Comparison of ENCODE assay signal across 20 cellular contexts in the genomic region with DNA sequence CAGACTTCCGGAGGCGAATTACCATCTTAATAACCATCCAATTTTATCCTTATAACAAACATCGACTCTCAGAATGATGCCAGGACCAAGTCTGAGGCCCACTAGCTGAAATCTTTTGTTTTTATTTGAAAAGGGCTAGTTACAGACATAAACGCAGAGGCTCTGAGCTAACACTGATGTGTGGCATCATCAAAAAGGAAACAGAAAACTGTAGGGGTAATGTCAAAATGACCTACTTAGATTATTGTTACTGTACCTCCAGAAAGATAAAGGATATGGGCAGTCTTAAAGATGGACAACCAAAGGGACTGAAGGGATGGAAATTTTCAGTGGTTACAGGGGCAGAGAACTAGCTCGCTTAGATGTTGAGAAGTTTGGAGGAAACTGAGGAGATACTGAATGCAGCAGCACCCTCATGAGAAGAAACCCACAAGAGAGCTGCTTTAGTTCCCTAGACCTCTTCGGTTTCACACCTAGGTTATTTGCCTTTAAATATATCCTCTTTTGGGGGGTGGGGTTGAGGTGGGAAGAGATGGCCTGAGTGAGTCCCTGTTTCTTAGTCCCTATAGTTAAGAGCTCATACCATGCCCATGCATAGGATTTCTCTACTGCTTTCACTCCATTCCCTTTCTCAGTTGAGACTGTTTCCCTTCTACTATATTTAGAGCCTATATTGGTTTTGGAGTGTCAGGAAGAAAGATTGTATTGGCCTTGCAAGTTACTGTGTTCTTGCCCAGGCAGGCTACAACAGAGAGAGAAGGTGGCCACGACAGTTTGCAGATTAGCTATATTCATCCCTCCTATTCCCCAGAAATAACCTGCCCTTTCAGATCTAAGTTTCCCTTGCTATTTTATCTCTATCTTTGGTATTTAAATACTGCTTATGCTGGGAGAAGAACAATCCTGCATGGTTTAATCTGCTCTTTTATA.
DNase-seq lines count a peak whose midpoint lies in the region; ATAC-seq, FAIRE-seq and TF ChIP-seq lines count a peak whose summit lies in the region.
"Had no signal": no experiment of that assay in that cellular context is flagged by ENCODE, and none has a peak within 500 bp of the region (broad histone marks: within the 10 kb centered on the region; RNA-seq: fewer than 3 reads in every experiment).

No MANE protein-coding gene starts in this region.

- BruUV-seq in endothelial cell of umbilical vein (replicated peaks; lab: Mats Ljungman, UMichigan), result no TSS peak

- no peak overlapping the region for H3K4me2 ChIP-seq in endothelial cell of umbilical vein (ENCODE audit: insufficient read depth, low read length)

- FAIRE-seq in endothelial cell of umbilical vein (lab: Jason Lieb, UNC) (peak; percentile 12), RCC 7860 (lab: Jason Lieb, UNC) (no peak)
- FAIRE-seq: H1, TTC549 had no signal

- TF ChIP-seq CTCF in endothelial cell of umbilical vein (IDR thresholded peaks at IDR 0.05; ENCODE audit: extremely low read depth in 1 of 2, insufficient read depth in 1 of 2, low read depth in 1 of 2, low read length in 2 of 2), result no peak
- no peak for TF ChIP-seq CTCF in endodermal cell (conservative IDR thresholded peaks at IDR 0.05)

- H3K27ac Mint-ChIP-seq in activated naive CD4-positive, alpha-beta T cell treated with anti-CD3 and anti-CD28 coated beads for 36 hours, result no peak overlapping the region
- no peak overlapping the region for H3K27ac Mint-ChIP-seq in endodermal cell
- H3K27ac Mint-ChIP-seq: memory B cell, nephron had no signal

- H4K20me1 ChIP-seq in endothelial cell of umbilical vein (replicated peaks; ENCODE audit: control insufficient read depth, extremely low read depth, insufficient read depth, low read length), result no peaks in the 10 kb centered on the region

- intact Hi-C loops in endothelial cell of umbilical vein (cut with micrococcal nuclease), result no loop called here
- intact Hi-C loops in activated naive CD4-positive, alpha-beta T cell treated with anti-CD3 and anti-CD28 coated beads for 36 hours (cut with micrococcal nuclease), result no loop called here

- dilution Hi-C loops in endothelial cell of umbilical vein (cut with MboI; ENCODE audit: extremely low pct_ligation_motif_present, low sequenced_read_pairs), result no loop called here

- H3K36me3 Mint-ChIP-seq in activated naive CD4-positive, alpha-beta T cell treated with anti-CD3 and anti-CD28 coated beads for 36 hours (ENCODE audit: low read depth), result no peaks in the 10 kb centered on the region
- H3K36me3 Mint-ChIP-seq in endodermal cell (ENCODE audit: low read depth), result no peaks in the 10 kb centered on the region

- H3K4me3 ChIP-seq in endothelial cell of umbilical vein (replicated peaks in 1 of 3; ENCODE audit: insufficient read depth in 1 of 3, low read depth in 1 of 3, low read length in 3 of 3), result no peak overlapping the region
- H3K4me3 ChIP-seq in endodermal cell (ENCODE audit: low read length), result no peak overlapping the region
- H3K4me3 ChIP-seq: prostate gland, upper lobe of left lung had no signal

- no peaks in the 10 kb centered on the region for H3K79me2 ChIP-seq in endothelial cell of umbilical vein (ENCODE audit: control insufficient read depth, insufficient read depth, low read length)

- H3K27me3 Mint-ChIP-seq in activated naive CD4-positive, alpha-beta T cell treated with anti-CD3 and anti-CD28 coated beads for 36 hours (ENCODE audit: low read depth), result no peaks in the 10 kb centered on the region
- no peaks in the 10 kb centered on the region for H3K27me3 Mint-ChIP-seq in endodermal cell (ENCODE audit: insufficient read depth)
- H3K27me3 Mint-ChIP-seq: memory B cell had no signal

- no peaks in the 10 kb centered on the region for H3K4me1 Mint-ChIP-seq in activated naive CD4-positive, alpha-beta T cell treated with anti-CD3 and anti-CD28 coated beads for 36 hours (ENCODE audit: low read depth)
- H3K4me1 Mint-ChIP-seq in endodermal cell, result peaks cover 9% of the 10 kb centered on the region
- H3K4me1 Mint-ChIP-seq: memory B cell, nephron had no signal

- peak; percentile 95 for ATAC-seq in GM18498 (IDR thresholded peaks at IDR 0.05; ENCODE audit: unreplicated experiment)
- ATAC-seq in GM19324 (IDR thresholded peaks at IDR 0.05; ENCODE audit: low FRiP score, unreplicated experiment), result peak; percentile 95
- ATAC-seq in HG02763 (IDR thresholded peaks at IDR 0.05; ENCODE audit: unreplicated experiment), result peak; percentile 74
- ATAC-seq: foreskin keratinocyte had no signal

- CTCF ChIA-PET in endothelial cell of umbilical vein (lab: Charles Lee), result interaction anchor here (0.8 to 1.3 kb wide), 2 partner anchors 12 to 16 kb away, joined by 3 read pairs; no protein-coding TSS in a partner anchor
- CTCF ChIA-PET in activated naive CD4-positive, alpha-beta T cell treated with anti-CD3 and anti-CD28 coated beads for 36 hours (lab: Charles Lee), result no interaction called here

- 86 to 100% methylated on average over 3 to 7 of the region's 7 CpGs for WGBS in endodermal cell (ENCODE audit: insufficient coverage in 1 of 2, insufficient read length in 1 of 2), 2 experiments

- no peaks in the 10 kb centered on the region for H3K9me1 ChIP-seq in endothelial cell of umbilical vein (replicated peaks; ENCODE audit: control insufficient read depth, extremely low read depth, insufficient read depth, low read length)

- H3K9me3 ChIP-seq in endothelial cell of umbilical vein (replicated peaks; ENCODE audit: control insufficient read depth, insufficient read depth, low read length) (no peaks in the 10 kb centered on the region), endodermal cell (ENCODE audit: control insufficient read depth, low read length) (no peaks in the 10 kb centered on the region)
- H3K9me3 ChIP-seq: prostate gland, upper lobe of left lung had no signal

- H3K4me1 ChIP-seq in endothelial cell of umbilical vein (ENCODE audit: control insufficient read depth, extremely low read depth, insufficient read depth, low read length), result no peaks in the 10 kb centered on the region
- no peaks in the 10 kb centered on the region for H3K4me1 ChIP-seq in endodermal cell (ENCODE audit: control insufficient read depth, insufficient read depth, low read length)
- H3K4me1 ChIP-seq: foreskin keratinocyte, prostate gland, upper lobe of left lung had no signal

- H3K27me3 ChIP-seq in endothelial cell of umbilical vein (ENCODE audit: control insufficient read depth in 2 of 2, insufficient read depth in 2 of 2, low read length in 2 of 2), result no peaks in the 10 kb centered on the region
- no peaks in the 10 kb centered on the region for H3K27me3 ChIP-seq in endodermal cell (ENCODE audit: control insufficient read depth, insufficient read depth, low read length, poor library complexity, severe bottlenecking)
- H3K27me3 ChIP-seq: foreskin keratinocyte, upper lobe of left lung had no signal

- H3K4me3 Mint-ChIP-seq in activated naive CD4-positive, alpha-beta T cell treated with anti-CD3 and anti-CD28 coated beads for 36 hours, result no peak overlapping the region
- no peak overlapping the region for H3K4me3 Mint-ChIP-seq in endodermal cell
- H3K4me3 Mint-ChIP-seq: memory B cell, nephron had no signal

- POLR2A ChIA-PET in endothelial cell of umbilical vein (lab: Charles Lee), result no interaction called here

- no peak for DNase-seq in endothelial cell of umbilical vein (ENCODE audit: low read depth, low spot score)
- DNase-seq in RCC 7860 (ENCODE audit: low spot score), result no peak
- DNase-seq in activated naive CD4-positive, alpha-beta T cell treated with anti-CD3 and anti-CD28 coated beads for 36 hours, result no peak
- no peak for DNase-seq in endodermal cell
- DNase-seq: activated CD4-positive, alpha-beta T cell treated with anti-CD3 and anti-CD28 coated beads for 4 hours; activated gamma-delta T cell treated with Interleukin-2 at 50 U/mL for 16 hours; amygdala; foreskin keratinocyte; KBM-7; NCI-H2029 treated with DMSO at 0.1 percent for 48 hours; NCI-H446 treated with DMSO at 0.1 percent for 48 hours; upper lobe of left lung had no signal

- H3K27ac ChIP-seq in endothelial cell of umbilical vein (ENCODE audit: insufficient read depth, low read depth, low read length) (no peak overlapping the region), endodermal cell (ENCODE audit: low read depth, low read length) (no peak overlapping the region)
- H3K27ac ChIP-seq: foreskin keratinocyte, prostate gland, upper lobe of left lung had no signal

- no peaks in the 10 kb centered on the region for H3K9me3 Mint-ChIP-seq in activated naive CD4-positive, alpha-beta T cell treated with anti-CD3 and anti-CD28 coated beads for 36 hours
- no peaks in the 10 kb centered on the region for H3K9me3 Mint-ChIP-seq in endodermal cell
- H3K9me3 Mint-ChIP-seq: memory B cell, nephron had no signal

- no peak for TF ChIP-seq POLR2A in endothelial cell of umbilical vein (IDR thresholded peaks at IDR 0.05; ENCODE audit: low read depth, low read length)

- H3K36me3 ChIP-seq in endothelial cell of umbilical vein (ENCODE audit: control insufficient read depth in 2 of 2, extremely low read depth in 1 of 2, insufficient read depth in 2 of 2, low read length in 2 of 2), result no peaks in the 10 kb centered on the region
- no peaks in the 10 kb centered on the region for H3K36me3 ChIP-seq in endodermal cell (ENCODE audit: control insufficient read depth, insufficient read depth, low read length)
- H3K36me3 ChIP-seq: prostate gland, upper lobe of left lung had no signal

- H3K9ac ChIP-seq in endothelial cell of umbilical vein (replicated peaks; ENCODE audit: extremely low read depth, insufficient read depth, low read length), result no peak overlapping the region
- H3K9ac ChIP-seq in endodermal cell (ENCODE audit: extremely low read depth, low read length, poor library complexity, severe bottlenecking), result no peak overlapping the region

- no peak overlapping the region for H2AFZ ChIP-seq in endothelial cell of umbilical vein (ENCODE audit: low read depth, low read length)

TF ChIP-seq in endothelial cell of umbilical vein, 7 proteins besides CTCF, POLR2A, EP300 and RAD21:
- TF ChIP-seq, protein P1, sequence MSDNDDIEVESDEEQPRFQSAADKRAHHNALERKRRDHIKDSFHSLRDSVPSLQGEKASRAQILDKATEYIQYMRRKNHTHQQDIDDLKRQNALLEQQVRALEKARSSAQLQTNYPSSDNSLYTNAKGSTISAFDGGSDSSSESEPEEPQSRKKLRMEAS (IDR thresholded peaks at IDR 0.05; ENCODE audit: insufficient read depth, insufficient read length), result no peak
- TF ChIP-seq MYC (IDR thresholded peaks at IDR 0.05; ENCODE audit: low read depth, low read length) (no peak), POLR2AphosphoS5 (IDR thresholded peaks at IDR 0.05; ENCODE audit: insufficient read depth, low read depth, low read length) (no peak), FOS (IDR thresholded peaks at IDR 0.05; ENCODE audit: borderline replicate concordance, insufficient read depth, low read length) (no peak), GATA2 (IDR thresholded peaks at IDR 0.05; ENCODE audit: insufficient read depth, insufficient read length, low read depth, low read length) (no peak), JUN (IDR thresholded peaks at IDR 0.05; ENCODE audit: borderline replicate concordance, insufficient read depth, insufficient read length, low read depth) (no peak), EZH2 (IDR thresholded peaks at IDR 0.05; ENCODE audit: borderline replicate concordance, low read depth, low read length, severe bottlenecking) (no peak)
